20 cellular contexts compared by ENCODE assay signal in genomic region chr17:73481672-73482071, GRCh38.
"Had no signal": no experiment of that assay in that cellular context is flagged by ENCODE, and none has a peak within 500 bp of the region (broad histone marks: within the 10 kb centered on the region; RNA-seq: fewer than 3 reads in every experiment).

No MANE protein-coding gene starts in this region.

- H3K27ac Mint-ChIP-seq: activated CD8-positive, alpha-beta T cell treated with anti-CD3 and anti-CD28 coated beads for 36 hours; effector memory CD8-positive, alpha-beta T cell had no signal

- ATAC-seq: activated CD8-positive, alpha-beta T cell treated with anti-CD3 and anti-CD28 coated beads for 36 hours; activated naive CD4-positive, alpha-beta T cell treated with anti-CD3 and anti-CD28 coated beads, Interleukin-2, amount 50 U/mL, for 72 hours; activated T-cell treated with anti-CD3 and anti-CD28 coated beads, Interleukin-2, amount 50 U/mL, for 4 hours; effector memory CD8-positive, alpha-beta T cell; foreskin keratinocyte; stimulated activated naive CD8-positive, alpha-beta T cell treated with anti-CD3 and anti-CD28 coated beads, Interleukin-15, Interleukin-2, amounts not matched to agents 100 U/mL and 50 U/mL, for 24 hours had no signal

- H3K4me3 Mint-ChIP-seq: activated CD8-positive, alpha-beta T cell treated with anti-CD3 and anti-CD28 coated beads for 36 hours; activated T-cell treated with anti-CD3 and anti-CD28 coated beads, Interleukin-2, amount 50 U/mL, for 4 hours; effector memory CD8-positive, alpha-beta T cell; neural progenitor cell had no signal

- DNase-seq: activated CD4-positive, alpha-beta T cell treated with anti-CD3 and anti-CD28 coated beads for 48 hours; activated CD8-positive, alpha-beta T cell treated with anti-CD3 and anti-CD28 coated beads for 36 hours; activated effector memory CD4-positive, alpha-beta T cell treated with Interleukin-2 at 50 U/mL for 16 hours; activated T-cell treated with anti-CD3 and anti-CD28 coated beads, Interleukin-2, amount 50 U/mL, for 4 hours; amniotic stem cell; brain microvascular endothelial cell; dermis blood vessel endothelial cell; effector memory CD8-positive, alpha-beta T cell; foreskin keratinocyte; glutamatergic neuron; kidney glomerular epithelial cell; left ventricle myocardium superior; mesenchymal stem cell; stimulated activated CD4-positive, alpha-beta T cell treated with anti-CD3 and anti-CD28 coated beads, Interleukin-15, amount 100 ng/mL, for 24 hours; stimulated activated CD4-positive, alpha-beta T cell treated with anti-CD3 and anti-CD28 coated beads, Interleukin-4, amount 100 ng/mL, for 1 hour; stimulated activated naive CD8-positive, alpha-beta T cell treated with anti-CD3 and anti-CD28 coated beads, Interleukin-15, Interleukin-2, amounts not matched to agents 100 U/mL and 50 U/mL, for 24 hours; T-helper 2 cell; trophoblast cell had no signal

- H3K27me3 Mint-ChIP-seq: activated CD8-positive, alpha-beta T cell treated with anti-CD3 and anti-CD28 coated beads for 36 hours had no signal
